27 cellular contexts compared by ENCODE assay signal in genomic region chr5:150570333-150570732, GRCh38.
DNase-seq lines count a peak whose midpoint lies in the region; ATAC-seq and TF ChIP-seq lines count a peak whose summit lies in the region.
"Had no signal": no experiment of that assay in that cellular context is flagged by ENCODE, and none has a peak within 500 bp of the region (broad histone marks: within the 10 kb centered on the region; RNA-seq: fewer than 3 reads in every experiment).

No MANE protein-coding gene starts in this region.

- ATAC-seq in SK-N-SH treated with all-trans-retinoic acid at 6 μM for 48 hours: no peak
- no peak for ATAC-seq in activated CD4-positive, CD25-positive, alpha-beta regulatory T cell treated with anti-CD3 and anti-CD28 coated beads, Interleukin-2, amount 50 U/mL, for 24 hours
- no peak for ATAC-seq in GM21619 (IDR thresholded peaks at IDR 0.05; ENCODE audit: unreplicated experiment)
- ATAC-seq: CD8-positive, alpha-beta T cell; GM12878 had no signal

- H3K4me1 Mint-ChIP-seq in activated T-cell treated with anti-CD3 and anti-CD28 coated beads, Interleukin-2, amount 50 U/mL, for 24 hours (ENCODE audit: low read depth): no peaks in the 10 kb centered on the region
- H3K4me1 Mint-ChIP-seq: B cell had no signal

- no peak overlapping the region for H3K14ac ChIP-seq in mesenchymal stem cell (ENCODE audit: low read length in 2 of 2)

- H3K4ac ChIP-seq in mesenchymal stem cell (ENCODE audit: low read depth in 1 of 2, low read length in 2 of 2): no peak overlapping the region

- peak; percentile 17 for DNase-seq in activated T-cell treated with anti-CD3 and anti-CD28 coated beads, Interleukin-2, amount 50 U/mL, for 24 hours
- DNase-seq in activated T-cell treated with anti-CD3 and anti-CD28 coated beads, Interleukin-2, amount 50 U/mL, for 1 hour: no peak
- DNase-seq in mesenchymal stem cell (no peak), sigmoid colon (peak; percentile 45)
- DNase-seq: CD8-positive, alpha-beta T cell; DMS 273 treated with DMSO at 0.1 percent for 48 hours; DMS79; EL; GDM1; GOT3; KBM-7; MV-4-11; NCI-H1105 treated with DMSO at 0.1 percent for 48 hours; NCI-H146; NCI-H1930; NCI-H2107; NCI-H69; RPMI8226; SIG-M5 had no signal

- H3K36me3 Mint-ChIP-seq in activated T-cell treated with anti-CD3 and anti-CD28 coated beads, Interleukin-2, amount 50 U/mL, for 24 hours (ENCODE audit: low read depth): no peaks in the 10 kb centered on the region
- H3K36me3 Mint-ChIP-seq: CD8-positive, alpha-beta T cell had no signal

- no peak overlapping the region for H2BK5ac ChIP-seq in mesenchymal stem cell (ENCODE audit: low read depth, low read length, poor library complexity, severe bottlenecking)

- H3K4me1 ChIP-seq in mesenchymal stem cell (ENCODE audit: control insufficient read depth, insufficient read depth, low read depth, low read length) (no peaks in the 10 kb centered on the region), sigmoid colon (no peaks in the 10 kb centered on the region)
- H3K4me1 ChIP-seq: HAP-1 had no signal

- intact Hi-C loops in sigmoid colon (cut with DNase I): no loop called here

- H3K27ac Mint-ChIP-seq in activated T-cell treated with anti-CD3 and anti-CD28 coated beads, Interleukin-2, amount 50 U/mL, for 24 hours: no peak overlapping the region
- H3K27ac Mint-ChIP-seq: B cell; CD8-positive, alpha-beta T cell had no signal

- no peak overlapping the region for H2AK5ac ChIP-seq in mesenchymal stem cell (ENCODE audit: low read length, severe bottlenecking)

- TF ChIP-seq EP300 in sigmoid colon (IDR thresholded peaks at IDR 0.05): no peak

- H3K79me1 ChIP-seq in mesenchymal stem cell (replicated peaks; ENCODE audit: low read length, poor library complexity, severe bottlenecking): no peaks in the 10 kb centered on the region

- H3K9me3 Mint-ChIP-seq in activated T-cell treated with anti-CD3 and anti-CD28 coated beads, Interleukin-2, amount 50 U/mL, for 24 hours: no peaks in the 10 kb centered on the region
- H3K9me3 Mint-ChIP-seq: CD8-positive, alpha-beta T cell had no signal

- peak overlapping the region; percentile 3 to 70 for H2BK12ac ChIP-seq in mesenchymal stem cell (ENCODE audit: low read length in 2 of 2)

- H3K27ac ChIP-seq in mesenchymal stem cell (ENCODE audit: low read length, poor library complexity, severe bottlenecking) (no peak overlapping the region), sigmoid colon (no peak overlapping the region)
- H3K27ac ChIP-seq: 22Rv1, C4-2B had no signal

- H2AFZ ChIP-seq in mesenchymal stem cell (ENCODE audit: low read depth, low read length): no peak overlapping the region

- no peak overlapping the region for H3K4me3 Mint-ChIP-seq in activated T-cell treated with anti-CD3 and anti-CD28 coated beads, Interleukin-2, amount 50 U/mL, for 24 hours
- H3K4me3 Mint-ChIP-seq: B cell; CD8-positive, alpha-beta T cell had no signal

- no peak for TF ChIP-seq CTCF in sigmoid colon (IDR thresholded peaks at IDR 0.05)

- H3K27me3 Mint-ChIP-seq in activated T-cell treated with anti-CD3 and anti-CD28 coated beads, Interleukin-2, amount 50 U/mL, for 24 hours: no peaks in the 10 kb centered on the region
- H3K27me3 Mint-ChIP-seq: B cell had no signal

- H3K9me3 ChIP-seq in mesenchymal stem cell (ENCODE audit: control insufficient read depth, low read length) (no peaks in the 10 kb centered on the region), sigmoid colon (no peaks in the 10 kb centered on the region)
- H3K9me3 ChIP-seq: HAP-1 had no signal

- H3K27me3 ChIP-seq in mesenchymal stem cell (ENCODE audit: control insufficient read depth in 1 of 2, insufficient read depth in 1 of 2, low read length in 2 of 2) (no peaks in the 10 kb centered on the region), sigmoid colon (no peaks in the 10 kb centered on the region)

- no peak overlapping the region for H3K23ac ChIP-seq in mesenchymal stem cell (ENCODE audit: low read length in 2 of 2)

- H3K36me3 ChIP-seq in mesenchymal stem cell (ENCODE audit: control insufficient read depth in 1 of 2, insufficient read depth in 2 of 2, low read depth in 1 of 2, low read length in 2 of 2): no peaks in the 10 kb centered on the region
- H3K36me3 ChIP-seq in sigmoid colon: no peaks in the 10 kb centered on the region
- H3K36me3 ChIP-seq: HAP-1 had no signal

- no peak overlapping the region for H4K91ac ChIP-seq in mesenchymal stem cell (ENCODE audit: low read length)

- H3K9ac ChIP-seq in mesenchymal stem cell (ENCODE audit: low read length): no peak overlapping the region

- WGBS in mesenchymal stem cell: 82% methylated on average over 7 of the region's 7 CpGs
- 84 to 85% methylated on average over 7 of the region's 7 CpGs for WGBS in sigmoid colon, 2 donors

- H4K8ac ChIP-seq in mesenchymal stem cell (ENCODE audit: low read length): peak overlapping the region; percentile 40

- no peak overlapping the region for H2BK15ac ChIP-seq in mesenchymal stem cell (ENCODE audit: low read depth, poor library complexity, severe bottlenecking)

- no peak overlapping the region for H2BK120ac ChIP-seq in mesenchymal stem cell (ENCODE audit: low read depth, low read length)

- no peak for TF ChIP-seq POLR2A in sigmoid colon (IDR thresholded peaks at IDR 0.05)

- H3K4me3 ChIP-seq in mesenchymal stem cell (ENCODE audit: insufficient read depth in 1 of 2, low read depth in 1 of 2, low read length in 2 of 2) (no peak overlapping the region), sigmoid colon (no peak overlapping the region)
- H3K4me3 ChIP-seq: GM12878, HAP-1 had no signal

- no peak overlapping the region for H3K18ac ChIP-seq in mesenchymal stem cell (ENCODE audit: low read depth in 1 of 2, low read length in 2 of 2)

- no peak overlapping the region for H3K4me2 ChIP-seq in mesenchymal stem cell (ENCODE audit: low read length, poor library complexity, severe bottlenecking)

TF ChIP-seq in SK-N-SH treated with all-trans-retinoic acid at 6 μM for 48 hours, 23 proteins besides CTCF, POLR2A, EP300 and RAD21:
- peak; percentile 82 for TF ChIP-seq TCF4 (CRISPR knock-in tag; IDR thresholded peaks at IDR 0.05; ENCODE audit: borderline replicate concordance)
- 0 out of 2 replicates have a peak, but pooled peaks have one; percentile 25 for TF ChIP-seq ZNF8 (CRISPR knock-in tag; IDR thresholded peaks at IDR 0.05)
- TF ChIP-seq GLIS3 (CRISPR knock-in tag; IDR thresholded peaks at IDR 0.05): no peak
- 0 out of 2 replicates have a peak, but pooled peaks have one; percentile 9 for TF ChIP-seq ZNF70 (CRISPR knock-in tag; IDR thresholded peaks at IDR 0.05)

Comparison
In these comparisons a context has a peak if more than half of its experiments do, and no peak if none do; other contexts are left out.
1. DNase-seq: peak in activated T-cell treated with anti-CD3 and anti-CD28 coated beads, Interleukin-2, amount 50 U/mL, for 24 hours (single experiment) and sigmoid colon (single experiment); none in activated T-cell treated with anti-CD3 and anti-CD28 coated beads, Interleukin-2, amount 50 U/mL, for 1 hour (single experiment) and mesenchymal stem cell (single experiment).